15 cellular contexts compared by ENCODE assay signal in genomic region chr9:92525306-92525705, GRCh38. TPM values are rescaled to one million over a fixed set of nuclear protein-coding genes. Genes with fewer than 3 reads are reported as not detected.
"Had no signal": no experiment of that assay in that cellular context is flagged by ENCODE, and none has a peak within 500 bp of the region (broad histone marks: within the 10 kb centered on the region; RNA-seq: fewer than 3 reads in every experiment).

No MANE protein-coding gene starts in this region.

- H3K36me3 ChIP-seq: esophagus squamous epithelium, gastroesophageal sphincter, ovary, upper lobe of right lung had no signal

- H3K27ac ChIP-seq: esophagus squamous epithelium, gastroesophageal sphincter, hepatocyte, ovary, upper lobe of right lung had no signal

- ATAC-seq: gastroesophageal sphincter, left ventricle myocardium superior, upper lobe of right lung had no signal

- H3K4me2 ChIP-seq: hepatocyte had no signal

- H3K4me1 ChIP-seq: esophagus squamous epithelium, gastroesophageal sphincter, upper lobe of right lung had no signal

- H3K9me3 ChIP-seq: esophagus squamous epithelium, gastroesophageal sphincter, upper lobe of right lung had no signal

- H2AFZ ChIP-seq: hepatocyte had no signal

- H3K4me3 ChIP-seq: esophagus squamous epithelium, gastroesophageal sphincter, hepatocyte, ovary, upper lobe of right lung had no signal

- DNase-seq: activated CD4-positive, CD25-positive, alpha-beta regulatory T cell; activated T-cell treated with anti-CD3 and anti-CD28 coated beads, Interleukin-2, amount 50 U/mL, for 1 hour; amygdala; esophagus squamous epithelium; left ventricle myocardium superior; ovary; stimulated activated CD4-positive, alpha-beta T cell treated with anti-CD3 and anti-CD28 coated beads, Interleukin-2, amount 100 ng/mL, for 48 hours; stimulated activated naive CD4-positive, alpha-beta T cell treated with Interleukin-2 at 50 U/mL for 16 hours; T-helper 2 cell; upper lobe of right lung had no signal

- H3K27me3 ChIP-seq: esophagus squamous epithelium, gastroesophageal sphincter, hepatocyte, ovary, upper lobe of right lung had no signal

- H3K79me2 ChIP-seq: hepatocyte had no signal

RNA-seq across cellular contexts. Expression of gene ECM2, which starts 10.5 kb away (rescaled TPM):
- total RNA-seq: kidney epithelial cell, neural crest cell had no signal

RNA-seq across cellular contexts. Expression of gene ASPN, which starts 43.0 kb away (rescaled TPM):
- total RNA-seq: bronchial epithelial cell, kidney epithelial cell, neural crest cell had no signal
